Comparison of ENCODE assay signal across 8 cellular contexts in the genomic region with DNA sequence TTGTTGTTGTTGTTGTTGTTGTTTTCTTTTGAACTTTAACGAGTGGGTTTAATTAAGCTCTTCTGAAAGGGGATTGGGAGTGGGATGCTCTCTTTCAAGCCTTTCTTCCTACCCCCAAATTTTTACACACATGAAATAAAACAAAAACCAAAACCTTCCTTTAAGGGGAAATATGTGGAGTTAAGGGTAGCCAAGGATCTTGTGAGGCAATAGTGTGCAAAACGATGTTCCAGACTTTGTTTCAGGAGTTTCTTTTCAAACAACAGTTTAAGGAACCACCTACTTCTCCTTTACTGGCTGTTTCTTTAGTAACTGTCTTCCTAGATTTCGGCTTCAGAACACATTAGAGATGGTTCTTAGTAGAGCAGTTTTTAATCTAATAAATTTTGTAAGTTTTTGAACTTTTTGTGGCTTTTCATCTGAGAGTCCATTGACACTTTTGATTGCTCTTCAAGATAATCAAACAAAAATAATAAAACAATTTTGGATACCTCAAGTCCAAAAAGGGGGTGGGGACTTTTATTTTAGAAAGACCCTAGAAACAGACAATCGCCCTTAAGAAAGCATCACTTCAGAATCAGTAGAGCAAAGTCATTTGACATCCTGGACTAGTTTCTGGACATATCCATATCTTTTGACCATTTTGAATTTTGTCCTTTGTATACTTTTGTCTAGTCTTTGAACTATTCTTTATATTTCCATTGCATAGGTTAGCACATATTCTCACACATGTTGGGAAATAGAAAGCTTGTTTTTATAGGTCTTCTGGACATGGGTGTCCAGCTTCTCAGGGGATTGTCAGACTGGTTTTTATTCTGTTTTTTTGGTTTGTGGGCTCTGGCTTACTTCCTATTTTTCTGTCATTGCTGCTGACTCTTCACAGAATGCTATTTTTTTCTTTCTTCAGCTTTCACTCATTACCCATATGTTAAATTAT. TPM values are rescaled to one million over a fixed set of nuclear protein-coding genes. Genes with fewer than 3 reads are reported as not detected.
DNase-seq lines count a peak whose midpoint lies in the region; ATAC-seq and TF ChIP-seq lines count a peak whose summit lies in the region.

No MANE protein-coding gene starts in this region.

- peak overlapping the region; percentile 1; the same call in 1 of the 2 replicates for H3K9ac ChIP-seq in KMS-11
- H3K9ac ChIP-seq in subcutaneous abdominal adipose tissue (ENCODE audit: low read length in 5 of 5), result peak overlapping the region in 4 of 5 donors; percentile 10 to 59 (median 40)

- H3K9me3 ChIP-seq in subcutaneous abdominal adipose tissue (ENCODE audit: control insufficient read depth in 5 of 5, low read length in 5 of 5), result no peaks in the 10 kb centered on the region

- peaks cover 42% of the 10 kb centered on the region for H4K20me1 ChIP-seq in KMS-11 (ENCODE audit: insufficient read depth)

- peak; percentile 39 for ATAC-seq in GM21526 (IDR thresholded peaks at IDR 0.05; ENCODE audit: low FRiP score, unreplicated experiment)
- no peak for ATAC-seq in effector memory CD8-positive, alpha-beta T cell (replicated peaks)

- H3K9me3 Mint-ChIP-seq in effector memory CD8-positive, alpha-beta T cell, result no peaks in the 10 kb centered on the region

- DNase-seq in G401 (ENCODE audit: low spot score) (peak; percentile 54), NCI-H446 (lab: John Stamatoyannopoulos, UW) (no peak), retina (no peak), dermis blood vessel endothelial cell (no peak)
- no peak for DNase-seq in effector memory CD8-positive, alpha-beta T cell

- H3K36me3 ChIP-seq in KMS-11 (ENCODE audit: insufficient read depth) (no peaks in the 10 kb centered on the region), subcutaneous abdominal adipose tissue (ENCODE audit: control insufficient read depth in 5 of 5, insufficient read depth in 5 of 5, low read length in 5 of 5) (no peaks in the 10 kb centered on the region)

- peak overlapping the region; percentile 95 for H3K4me2 ChIP-seq in KMS-11

- peak overlapping the region; percentile 4; the same call in 1 of the 2 replicates for H3K27ac ChIP-seq in KMS-11
- peak overlapping the region; percentile 14 for H3K27ac ChIP-seq in subcutaneous abdominal adipose tissue (ENCODE audit: low read depth, low read length)

- H3K4me3 ChIP-seq in KMS-11 (IDR thresholded peaks at IDR 0.05; ENCODE audit: insufficient read depth, low read depth, low read length), result no peak overlapping the region
- peak overlapping the region in 3 of 5 donors; percentile 7 to 37 (median 24) for H3K4me3 ChIP-seq in subcutaneous abdominal adipose tissue (ENCODE audit: low read depth in 1 of 5, low read length in 5 of 5)

- no peak for TF ChIP-seq CTCF in KMS-11 (conservative IDR thresholded peaks at IDR 0.05; ENCODE audit: low read depth, low read length)

- H3K79me2 ChIP-seq in KMS-11 (ENCODE audit: insufficient read depth, low read depth), result peaks cover 98% of the 10 kb centered on the region

- H3K27ac Mint-ChIP-seq in effector memory CD8-positive, alpha-beta T cell, result no peak overlapping the region

- H3K4me3 Mint-ChIP-seq in effector memory CD8-positive, alpha-beta T cell, result peak overlapping the region; percentile 12 to 20

- no peaks in the 10 kb centered on the region for H3K27me3 Mint-ChIP-seq in effector memory CD8-positive, alpha-beta T cell

- no peak overlapping the region for H2AFZ ChIP-seq in KMS-11 (ENCODE audit: low read depth)

- in situ Hi-C loops in G401 (cut with HindIII; ENCODE audit: low sequenced_read_pairs), result no loop called here

- peaks cover 31 to 56% of the 10 kb centered on the region in 2 donors for H3K4me1 Mint-ChIP-seq in effector memory CD8-positive, alpha-beta T cell (ENCODE audit: low read depth in 2 of 2)

- H3K4me1 ChIP-seq in KMS-11 (ENCODE audit: low read depth, poor library complexity, severe bottlenecking) (peaks cover 44% of the 10 kb centered on the region), subcutaneous abdominal adipose tissue (ENCODE audit: control insufficient read depth in 5 of 5, insufficient read depth in 5 of 5, low read length in 5 of 5) (peaks cover 0 to 37% (median 31%) of the 10 kb centered on the region in 5 donors)

- no peaks in the 10 kb centered on the region for H3K27me3 ChIP-seq in KMS-11 (ENCODE audit: insufficient read depth, low read depth)
- H3K27me3 ChIP-seq in subcutaneous abdominal adipose tissue (ENCODE audit: control insufficient read depth in 5 of 5, insufficient read depth in 4 of 5, low read length in 5 of 5), result no peaks in the 10 kb centered on the region

- H3K36me3 Mint-ChIP-seq in effector memory CD8-positive, alpha-beta T cell (ENCODE audit: insufficient read depth), result peaks cover 12% of the 10 kb centered on the region

RNA-seq across cellular contexts. Expression of a gene that starts 6.0 kb away (rescaled TPM):
- 0.10 TPM in 1 of 2 replicates, not detected in the other for total RNA-seq in G401 (2014; rRNA removed; shearing (Covaris generic))
- total RNA-seq in dermis blood vessel endothelial cell, result 14.1 and 41.5 TPM in 2 replicates

Comparison
In these comparisons a context has a peak if more than half of its experiments do, and no peak if none do; other contexts are left out.
1. RNA of a gene that starts 6.0 kb away (total RNA-seq): 14.1 to 41.5 TPM in dermis blood vessel endothelial cell; 0.10 TPM in G401; every median in the first group is over 10 times any median in the second.